Comparison of ENCODE assay signal across 26 cellular contexts in genomic region chr2:2732331-2733119, GRCh38.
"Had no signal": no experiment of that assay in that cellular context is flagged by ENCODE, and none has a peak within 500 bp of the region (broad histone marks: within the 10 kb centered on the region; RNA-seq: fewer than 3 reads in every experiment).

No MANE protein-coding gene starts in this region.

- H3K36me3 ChIP-seq: ovary, prostate gland, right lobe of liver, sigmoid colon, stomach, thoracic aorta, thyroid gland, transverse colon, upper lobe of right lung, uterus had no signal

- H3K9me3 Mint-ChIP-seq: naive B cell; naive thymus-derived CD8-positive, alpha-beta T cell; natural killer cell treated with Interleukin-12 subunit alpha and Interleukin-12 subunit beta and Interleukin-15 and Interleukin-18, amount 100 ng/mL, for 72 hours; stimulated activated effector memory CD8-positive, alpha-beta T cell treated with anti-CD3 and anti-CD28 coated beads, Interleukin-12 subunit alpha, Interleukin-12 subunit beta, amount 100 ng/mL, for 72 hours; stimulated activated naive B cell treated with anti-CD40 and anti-IgM and Interleukin-4, amounts not matched to agents 10 μg/mL and 1 μg/mL and 100 μg/mL, for 72 hours; stimulated activated naive CD8-positive, alpha-beta T cell treated with anti-CD3 and anti-CD28 coated beads, Interleukin-15, Interleukin-2, amounts not matched to agents 100 ng/mL and 50 ng/mL, for 24 hours; type B pancreatic cell had no signal

- H3K4me1 Mint-ChIP-seq: naive B cell; stimulated activated effector memory CD8-positive, alpha-beta T cell treated with anti-CD3 and anti-CD28 coated beads, Interleukin-12 subunit alpha, Interleukin-12 subunit beta, amount 100 ng/mL, for 72 hours; stimulated activated naive B cell treated with anti-CD40 and anti-IgM and Interleukin-4, amounts not matched to agents 10 μg/mL and 1 μg/mL and 100 μg/mL, for 72 hours had no signal

- H3K4me3 ChIP-seq: ovary, prostate gland, right lobe of liver, sigmoid colon, stomach, thoracic aorta, thyroid gland, transverse colon, upper lobe of right lung, uterus had no signal

- H3K9me3 ChIP-seq: ovary, prostate gland, right lobe of liver, sigmoid colon, stomach, thoracic aorta, thyroid gland, transverse colon, upper lobe of right lung, uterus had no signal

- H2AFZ ChIP-seq: parathyroid adenoma had no signal

- ATAC-seq: naive thymus-derived CD8-positive, alpha-beta T cell; natural killer cell treated with Interleukin-12 subunit alpha and Interleukin-12 subunit beta and Interleukin-15 and Interleukin-18, amount 100 ng/mL, for 72 hours; right cardiac atrium; right lobe of liver; stimulated activated effector memory CD8-positive, alpha-beta T cell treated with anti-CD3 and anti-CD28 coated beads, Interleukin-12 subunit alpha, Interleukin-12 subunit beta, amount 100 ng/mL, for 72 hours; stimulated activated naive B cell treated with anti-CD40 and anti-IgM and Interleukin-4, amounts not matched to agents 10 μg/mL and 1 μg/mL and 100 μg/mL, for 72 hours; upper lobe of right lung had no signal

- H3K27ac Mint-ChIP-seq: natural killer cell treated with Interleukin-12 subunit alpha and Interleukin-12 subunit beta and Interleukin-15 and Interleukin-18, amount 100 ng/mL, for 72 hours; stimulated activated effector memory CD8-positive, alpha-beta T cell treated with anti-CD3 and anti-CD28 coated beads, Interleukin-12 subunit alpha, Interleukin-12 subunit beta, amount 100 ng/mL, for 72 hours; stimulated activated naive B cell treated with anti-CD40 and anti-IgM and Interleukin-4, amounts not matched to agents 10 μg/mL and 1 μg/mL and 100 μg/mL, for 72 hours; stimulated activated naive CD8-positive, alpha-beta T cell treated with anti-CD3 and anti-CD28 coated beads, Interleukin-15, Interleukin-2, amounts not matched to agents 100 ng/mL and 50 ng/mL, for 24 hours; type B pancreatic cell had no signal

- H3K36me3 Mint-ChIP-seq: naive B cell; naive thymus-derived CD8-positive, alpha-beta T cell; natural killer cell treated with Interleukin-12 subunit alpha and Interleukin-12 subunit beta and Interleukin-15 and Interleukin-18, amount 100 ng/mL, for 72 hours; stimulated activated effector memory CD8-positive, alpha-beta T cell treated with anti-CD3 and anti-CD28 coated beads, Interleukin-12 subunit alpha, Interleukin-12 subunit beta, amount 100 ng/mL, for 72 hours; stimulated activated naive B cell treated with anti-CD40 and anti-IgM and Interleukin-4, amounts not matched to agents 10 μg/mL and 1 μg/mL and 100 μg/mL, for 72 hours; type B pancreatic cell had no signal

- H3K9ac ChIP-seq: parathyroid adenoma had no signal

- H3K27me3 Mint-ChIP-seq: stimulated activated naive CD8-positive, alpha-beta T cell treated with anti-CD3 and anti-CD28 coated beads, Interleukin-15, Interleukin-2, amounts not matched to agents 100 ng/mL and 50 ng/mL, for 24 hours had no signal

- H3K4me1 ChIP-seq: prostate gland, right lobe of liver, sigmoid colon, stomach, thyroid gland, transverse colon, upper lobe of right lung, uterus had no signal

- H3K27ac ChIP-seq: ovary, parathyroid adenoma, prostate gland, right lobe of liver, sigmoid colon, stomach, thoracic aorta, thyroid gland, transverse colon, upper lobe of right lung, uterus had no signal

- H3K4me3 Mint-ChIP-seq: naive B cell; naive thymus-derived CD8-positive, alpha-beta T cell; natural killer cell treated with Interleukin-12 subunit alpha and Interleukin-12 subunit beta and Interleukin-15 and Interleukin-18, amount 100 ng/mL, for 72 hours; stimulated activated effector memory CD8-positive, alpha-beta T cell treated with anti-CD3 and anti-CD28 coated beads, Interleukin-12 subunit alpha, Interleukin-12 subunit beta, amount 100 ng/mL, for 72 hours; stimulated activated naive B cell treated with anti-CD40 and anti-IgM and Interleukin-4, amounts not matched to agents 10 μg/mL and 1 μg/mL and 100 μg/mL, for 72 hours; stimulated activated naive CD8-positive, alpha-beta T cell treated with anti-CD3 and anti-CD28 coated beads, Interleukin-15, Interleukin-2, amounts not matched to agents 100 ng/mL and 50 ng/mL, for 24 hours; type B pancreatic cell had no signal

- DNase-seq: naive B cell; occipital lobe; ovary; right cardiac atrium; right lobe of liver; sigmoid colon; small intestine; stimulated activated CD4-positive, alpha-beta T cell treated with anti-CD3 and anti-CD28 coated beads, Interleukin-15, amount 100 ng/mL, for 24 hours; stimulated activated CD4-positive, alpha-beta T cell treated with anti-CD3 and anti-CD28 coated beads, Interleukin-2, amount 100 ng/mL, for 24 hours; stimulated activated CD4-positive, alpha-beta T cell treated with anti-CD3 and anti-CD28 coated beads, Interleukin-2, amount 100 ng/mL, for 48 hours; stimulated activated CD4-positive, alpha-beta T cell treated with anti-CD3 and anti-CD28 coated beads, Interleukin-4, amount 100 ng/mL, for 24 hours; stimulated activated naive B cell treated with anti-CD40 and anti-IgM and Interleukin-4, amounts not matched to agents 10 μg/mL and 1 μg/mL and 100 μg/mL, for 72 hours; stimulated activated naive CD4-positive, alpha-beta T cell treated with Interleukin-2 at 50 U/mL for 16 hours; stomach; thyroid gland; transverse colon; upper lobe of right lung; uterus had no signal

- H3K27me3 ChIP-seq: ovary, right lobe of liver, sigmoid colon, thyroid gland, transverse colon, upper lobe of right lung, uterus had no signal
